10 cellular contexts compared by ENCODE assay signal in genomic region chr2:223647258-223647952, GRCh38. TPM values are rescaled to one million over a fixed set of nuclear protein-coding genes. Genes with fewer than 3 reads are reported as not detected.
DNase-seq lines count a peak whose midpoint lies in the region; ATAC-seq and TF ChIP-seq lines count a peak whose summit lies in the region.
"Had no signal": no experiment of that assay in that cellular context is flagged by ENCODE, and none has a peak within 500 bp of the region (broad histone marks: within the 10 kb centered on the region; RNA-seq: fewer than 3 reads in every experiment).

No MANE protein-coding gene starts in this region.

- peaks cover 11% of the 10 kb centered on the region for H3K36me3 Mint-ChIP-seq in WTC11

- peaks cover 12% of the 10 kb centered on the region for H3K9me3 Mint-ChIP-seq in WTC11

- DNase-seq in GM13977 (ENCODE audit: low spot score) (peak; percentile 11), NCI-H69 (lab: John Stamatoyannopoulos, UW) (peak; percentile 4), superior temporal gyrus (ENCODE audit: extremely low spot score) (no peak), WTC11 (ENCODE audit: low spot score) (no peak), left lobe of liver (ENCODE audit: low spot score) (no peak)
- no peak for DNase-seq in stimulated activated CD4-positive, alpha-beta T cell treated with anti-CD3 and anti-CD28 coated beads, Interleukin-12 subunit alpha, Interleukin-12 subunit beta, amount 100 ng/mL, for 4 hours
- DNase-seq: islet precursor cell had no signal

- no peak overlapping the region for H3K27ac Mint-ChIP-seq in WTC11
- H3K27ac Mint-ChIP-seq: progenitor cell of endocrine pancreas had no signal

- H3K4me3 Mint-ChIP-seq in WTC11: no peak overlapping the region

- peak; percentile 65 for ATAC-seq in GM21360 (IDR thresholded peaks at IDR 0.05; ENCODE audit: unreplicated experiment)
- ATAC-seq in HG03039 (IDR thresholded peaks at IDR 0.05; ENCODE audit: unreplicated experiment): peak; percentile 85
- no peak for ATAC-seq in WTC11
- ATAC-seq in left lobe of liver: no peak

- in situ Hi-C loops in GM13977 (cut with MboI; ENCODE audit: low pct_unique_long_range_greater_than_20kb, low sequenced_read_pairs, unreplicated experiment): no loop called here

- CTCF ChIA-PET in WTC11 (lab: Charles Lee): no interaction called here

- no peaks in the 10 kb centered on the region; the same call in 1 of the 2 replicates for H3K27me3 Mint-ChIP-seq in WTC11 (ENCODE audit: low read depth)

- no peak for TF ChIP-seq CTCF in GM13977 (IDR thresholded peaks at IDR 0.05; ENCODE audit: extremely low read depth, insufficient read depth, missing control alignments)
- no peak for TF ChIP-seq CTCF in WTC11 (IDR thresholded peaks at IDR 0.05)

- POLR2A ChIA-PET in WTC11 (lab: Charles Lee): no interaction called here

- H3K4me1 Mint-ChIP-seq in WTC11: peaks cover 49% of the 10 kb centered on the region

TF ChIP-seq in WTC11, 78 proteins besides CTCF, POLR2A, EP300 and RAD21:
- TF ChIP-seq ARID4B (CRISPR knock-in tag; IDR thresholded peaks at IDR 0.05; ENCODE audit: borderline replicate concordance) (no peak), ZSCAN18 (CRISPR knock-in tag; IDR thresholded peaks at IDR 0.05) (no peak), RELA (CRISPR knock-in tag; IDR thresholded peaks at IDR 0.05; ENCODE audit: borderline replicate concordance) (no peak)

RNA-seq across cellular contexts. Expression of gene SCG2, which starts 45.2 kb away (rescaled TPM):
- total RNA-seq in WTC11 (2021): 0.07 to 0.23 TPM (median 0.11 TPM) in 3 replicates
- total RNA-seq in left lobe of liver: not detected

Comparison
In these comparisons a context has a peak if more than half of its experiments do, and no peak if none do; other contexts are left out.
1. DNase-seq: peak in GM13977 (single experiment) and NCI-H69 (single experiment); none in stimulated activated CD4-positive, alpha-beta T cell treated with anti-CD3 and anti-CD28 coated beads, Interleukin-12 subunit alpha, Interleukin-12 subunit beta, amount 100 ng/mL, for 4 hours (single experiment), superior temporal gyrus (single experiment), WTC11 (single experiment) and left lobe of liver (single experiment).
2. ATAC-seq: peak in GM21360 (single experiment) and HG03039 (single experiment); none in WTC11 (single experiment) and left lobe of liver (single experiment).